In genomic region chr19:53553159-53553558, GRCh38 we compare ENCODE assay signal across 12 cellular contexts. TPM values are rescaled to one million over a fixed set of nuclear protein-coding genes. Genes with fewer than 3 reads are reported as not detected.
DNase-seq lines count a peak whose midpoint lies in the region; TF ChIP-seq lines count a peak whose summit lies in the region.
"Had no signal": no experiment of that assay in that cellular context is flagged by ENCODE, and none has a peak within 500 bp of the region (broad histone marks: within the 10 kb centered on the region; RNA-seq: fewer than 3 reads in every experiment).

No MANE protein-coding gene starts in this region.

- CTCF ChIA-PET in activated CD4-positive, alpha-beta T cell treated with anti-CD3 and anti-CD28 coated beads, Interleukin-2, amount 10 ng/mL, durations not matched to agents 7 days and 5 days (lab: Charles Lee): no interaction called here

- no peaks in the 10 kb centered on the region for H3K36me3 ChIP-seq in SU-DHL-6 (ENCODE audit: low read length)

- POLR2A ChIA-PET in activated CD4-positive, alpha-beta T cell treated with anti-CD3 and anti-CD28 coated beads, Interleukin-2, amount 10 ng/mL, durations not matched to agents 7 days and 5 days (lab: Charles Lee): no interaction called here

- no peaks in the 10 kb centered on the region for H4K20me1 ChIP-seq in SU-DHL-6 (ENCODE audit: low read depth, low read length)

- peaks cover 23% of the 10 kb centered on the region for H3K36me3 Mint-ChIP-seq in activated CD4-positive, alpha-beta T cell treated with anti-CD3 and anti-CD28 coated beads, Interleukin-2, amount 10 ng/mL, durations not matched to agents 7 days and 5 days (ENCODE audit: low read depth)
- H3K36me3 Mint-ChIP-seq in dendritic cell treated with granulocyte-macrophage colony-stimulating factor and Interleukin-4, amounts not matched to agents 40 ng/mL and 50 ng/mL, for 4 days (ENCODE audit: low read depth): peaks cover 48% of the 10 kb centered on the region
- peaks cover 58% of the 10 kb centered on the region for H3K36me3 Mint-ChIP-seq in stimulated activated naive CD8-positive, alpha-beta T cell treated with anti-CD3 and anti-CD28 coated beads, Interleukin-15, Interleukin-2, amounts not matched to agents 100 ng/mL and 50 ng/mL, for 24 hours (ENCODE audit: low read depth)
- peaks cover 8% of the 10 kb centered on the region for H3K36me3 Mint-ChIP-seq in mesothelial cell of epicardium

- peak overlapping the region; percentile 87 for H3K4me3 Mint-ChIP-seq in activated CD4-positive, alpha-beta T cell treated with anti-CD3 and anti-CD28 coated beads, Interleukin-2, amount 10 ng/mL, durations not matched to agents 7 days and 5 days
- H3K4me3 Mint-ChIP-seq in dendritic cell treated with granulocyte-macrophage colony-stimulating factor and Interleukin-4, amounts not matched to agents 40 ng/mL and 50 ng/mL, for 4 days: no peak overlapping the region
- peak overlapping the region; percentile 89 for H3K4me3 Mint-ChIP-seq in stimulated activated naive CD8-positive, alpha-beta T cell treated with anti-CD3 and anti-CD28 coated beads, Interleukin-15, Interleukin-2, amounts not matched to agents 100 ng/mL and 50 ng/mL, for 24 hours
- H3K4me3 Mint-ChIP-seq in mesothelial cell of epicardium: no peak overlapping the region

- peaks cover 9% of the 10 kb centered on the region; the same call in 1 of the 2 replicates for H3F3A ChIP-seq in SU-DHL-6 (ENCODE audit: insufficient read depth)

- intact Hi-C loops in dendritic cell treated with granulocyte-macrophage colony-stimulating factor and Interleukin-4, amounts not matched to agents 40 ng/mL and 50 ng/mL, for 4 days (cut with micrococcal nuclease): no loop called here

- H3K9me3 Mint-ChIP-seq in activated CD4-positive, alpha-beta T cell treated with anti-CD3 and anti-CD28 coated beads, Interleukin-2, amount 10 ng/mL, durations not matched to agents 7 days and 5 days: peaks cover 7% of the 10 kb centered on the region
- H3K9me3 Mint-ChIP-seq in dendritic cell treated with granulocyte-macrophage colony-stimulating factor and Interleukin-4, amounts not matched to agents 40 ng/mL and 50 ng/mL, for 4 days: peaks cover 22% of the 10 kb centered on the region
- H3K9me3 Mint-ChIP-seq in stimulated activated naive CD8-positive, alpha-beta T cell treated with anti-CD3 and anti-CD28 coated beads, Interleukin-15, Interleukin-2, amounts not matched to agents 100 ng/mL and 50 ng/mL, for 24 hours: peaks cover 12% of the 10 kb centered on the region
- no peaks in the 10 kb centered on the region for H3K9me3 Mint-ChIP-seq in mesothelial cell of epicardium

- TF ChIP-seq CTCF in SU-DHL-6 (IDR thresholded peaks at IDR 0.05; ENCODE audit: insufficient read depth, low read length, poor library complexity, severe bottlenecking) (no peak), mesothelial cell of epicardium (IDR thresholded peaks at IDR 0.05; ENCODE audit: unreplicated experiment) (no peak)

- no peaks in the 10 kb centered on the region for H3K9me2 ChIP-seq in SU-DHL-6 (replicated peaks; ENCODE audit: insufficient read depth, low read length)

- H3K27me3 ChIP-seq in SU-DHL-6 (ENCODE audit: low read length): no peaks in the 10 kb centered on the region

- H3K27ac ChIP-seq in SU-DHL-6 (ENCODE audit: low read depth, low read length): peak overlapping the region; percentile 26; the same call in 1 of the 2 replicates

- H3K9me3 ChIP-seq in SU-DHL-6 (ENCODE audit: insufficient read depth, low read length): no peaks in the 10 kb centered on the region
- H3K9me3 ChIP-seq: mucosa of descending colon had no signal

- peaks cover 16% of the 10 kb centered on the region for H3K4me1 Mint-ChIP-seq in activated CD4-positive, alpha-beta T cell treated with anti-CD3 and anti-CD28 coated beads, Interleukin-2, amount 10 ng/mL, durations not matched to agents 7 days and 5 days
- H3K4me1 Mint-ChIP-seq in dendritic cell treated with granulocyte-macrophage colony-stimulating factor and Interleukin-4, amounts not matched to agents 40 ng/mL and 50 ng/mL, for 4 days (ENCODE audit: low read depth): peaks cover 43% of the 10 kb centered on the region
- H3K4me1 Mint-ChIP-seq in stimulated activated naive CD8-positive, alpha-beta T cell treated with anti-CD3 and anti-CD28 coated beads, Interleukin-15, Interleukin-2, amounts not matched to agents 100 ng/mL and 50 ng/mL, for 24 hours (ENCODE audit: low read depth): peaks cover 41% of the 10 kb centered on the region
- H3K4me1 Mint-ChIP-seq in mesothelial cell of epicardium: no peaks in the 10 kb centered on the region

- H3K79me2 ChIP-seq in SU-DHL-6 (ENCODE audit: insufficient read depth, low read length): peaks cover 26% of the 10 kb centered on the region

- peak overlapping the region; percentile 56; the same call in 1 of the 2 replicates for H3K9ac ChIP-seq in SU-DHL-6 (ENCODE audit: low read length)

- peak overlapping the region; percentile 60 for H3K4me3 ChIP-seq in SU-DHL-6 (ENCODE audit: insufficient read depth, low read length, poor library complexity, severe bottlenecking)
- H3K4me3 ChIP-seq: mucosa of descending colon had no signal

- H2AFZ ChIP-seq in SU-DHL-6 (ENCODE audit: low read depth, low read length, severe bottlenecking): peak overlapping the region; percentile 24

- no peaks in the 10 kb centered on the region for H3K27me3 Mint-ChIP-seq in activated CD4-positive, alpha-beta T cell treated with anti-CD3 and anti-CD28 coated beads, Interleukin-2, amount 10 ng/mL, durations not matched to agents 7 days and 5 days
- no peaks in the 10 kb centered on the region for H3K27me3 Mint-ChIP-seq in dendritic cell treated with granulocyte-macrophage colony-stimulating factor and Interleukin-4, amounts not matched to agents 40 ng/mL and 50 ng/mL, for 4 days
- H3K27me3 Mint-ChIP-seq in stimulated activated naive CD8-positive, alpha-beta T cell treated with anti-CD3 and anti-CD28 coated beads, Interleukin-15, Interleukin-2, amounts not matched to agents 100 ng/mL and 50 ng/mL, for 24 hours: no peaks in the 10 kb centered on the region
- H3K27me3 Mint-ChIP-seq in mesothelial cell of epicardium (ENCODE audit: low read depth): no peaks in the 10 kb centered on the region

- peak overlapping the region; percentile 58 for H3K4me2 ChIP-seq in SU-DHL-6 (ENCODE audit: low read depth, low read length, poor library complexity, severe bottlenecking)

- H3K27ac Mint-ChIP-seq in activated CD4-positive, alpha-beta T cell treated with anti-CD3 and anti-CD28 coated beads, Interleukin-2, amount 10 ng/mL, durations not matched to agents 7 days and 5 days: peak overlapping the region; percentile 97
- peak overlapping the region; percentile 93 for H3K27ac Mint-ChIP-seq in dendritic cell treated with granulocyte-macrophage colony-stimulating factor and Interleukin-4, amounts not matched to agents 40 ng/mL and 50 ng/mL, for 4 days
- peak overlapping the region; percentile 81 for H3K27ac Mint-ChIP-seq in stimulated activated naive CD8-positive, alpha-beta T cell treated with anti-CD3 and anti-CD28 coated beads, Interleukin-15, Interleukin-2, amounts not matched to agents 100 ng/mL and 50 ng/mL, for 24 hours
- H3K27ac Mint-ChIP-seq in mesothelial cell of epicardium: no peak overlapping the region

- DNase-seq in activated CD4-positive, alpha-beta T cell treated with anti-CD3 and anti-CD28 coated beads, Interleukin-2, amount 10 ng/mL, durations not matched to agents 7 days and 5 days: no peak
- no peak for DNase-seq in activated CD4-positive, alpha-beta T cell treated with anti-CD3 and anti-CD28 coated beads, Interleukin-2, amount 50 U/mL, for 1 hour
- DNase-seq in ecto neural progenitor cell (ENCODE audit: low spot score): no peak
- DNase-seq in NCI-H345 (lab: John Stamatoyannopoulos, UW): no peak
- no peak for DNase-seq in mesothelial cell of epicardium (ENCODE audit: low spot score in 2 of 2, unreplicated experiment in 2 of 2)
- DNase-seq: aorta, GF-D8, mucosa of descending colon, retina had no signal

RNA-seq across cellular contexts. Expression of gene ZNF331, which starts 15.2 kb away (rescaled TPM):
- total RNA-seq in activated CD4-positive, alpha-beta T cell treated with anti-CD3 and anti-CD28 coated beads, Interleukin-2, amount 10 ng/mL, durations not matched to agents 7 days and 5 days: 10 to 100 TPM; 19.5 to 20.2 TPM
- total RNA-seq in mesothelial cell of epicardium: 17.6 to 19.5 TPM (median 19.4 TPM) in 3 replicates

Comparison
In these comparisons a context has a peak if more than half of its experiments do, and no peak if none do; other contexts are left out.
1. H3K4me3 Mint-ChIP-seq: peak in activated CD4-positive, alpha-beta T cell treated with anti-CD3 and anti-CD28 coated beads, Interleukin-2, amount 10 ng/mL, durations not matched to agents 7 days and 5 days (single experiment) and stimulated activated naive CD8-positive, alpha-beta T cell treated with anti-CD3 and anti-CD28 coated beads, Interleukin-15, Interleukin-2, amounts not matched to agents 100 ng/mL and 50 ng/mL, for 24 hours (single experiment); none in dendritic cell treated with granulocyte-macrophage colony-stimulating factor and Interleukin-4, amounts not matched to agents 40 ng/mL and 50 ng/mL, for 4 days (single experiment) and mesothelial cell of epicardium (single experiment).